8 cellular contexts compared by ENCODE assay signal in genomic region chr14:63435838-63436237, GRCh38.
A peak's percentile ranks its signal among the peaks of the same experiment; 100 is the strongest.
DNase-seq lines count a peak whose midpoint lies in the region; ATAC-seq and TF ChIP-seq lines count a peak whose summit lies in the region.

No MANE protein-coding gene starts in this region.

- H3K4me1 ChIP-seq in CD8-positive, alpha-beta T cell (ENCODE audit: insufficient read depth, low read length) = peaks cover 42% of the 10 kb centered on the region
- H3K4me1 ChIP-seq in right cardiac atrium (ENCODE audit: control insufficient read depth, insufficient read depth, low read length) (peaks cover 12% of the 10 kb centered on the region), mesendoderm (ENCODE audit: control insufficient read depth, low read depth, low read length) (peaks cover 5% of the 10 kb centered on the region)

- H3K79me2 ChIP-seq in mesendoderm (ENCODE audit: control insufficient read depth, insufficient read depth, low read length) = peaks cover 33% of the 10 kb centered on the region

- no peak overlapping the region for H3K9ac ChIP-seq in mesendoderm (ENCODE audit: low read length)

- no peak for TF ChIP-seq CTCF in CD8-positive, alpha-beta T cell (IDR thresholded peaks at IDR 0.05)
- TF ChIP-seq CTCF in retinal pigment epithelial cell (conservative IDR thresholded peaks at IDR 0.05; ENCODE audit: low read depth, low read length) = no peak

- peaks cover 73% of the 10 kb centered on the region for H3K4me1 Mint-ChIP-seq in CD8-positive, alpha-beta T cell (ENCODE audit: low read depth)
- H3K4me1 Mint-ChIP-seq in activated T-helper 17 cell treated with anti-CD3 and anti-CD28 coated beads, Interleukin-2, amount 50 U/mL, for 72 hours = peaks cover 54% of the 10 kb centered on the region

- no peak overlapping the region for H3K27ac ChIP-seq in CD8-positive, alpha-beta T cell (ENCODE audit: low read depth, low read length)
- H3K27ac ChIP-seq in right cardiac atrium (ENCODE audit: low read length) (peak overlapping the region; percentile 61), mesendoderm (ENCODE audit: low read depth, low read length) (no peak overlapping the region)

- peaks cover 6% of the 10 kb centered on the region for H3K36me3 Mint-ChIP-seq in CD8-positive, alpha-beta T cell
- peaks cover 6% of the 10 kb centered on the region for H3K36me3 Mint-ChIP-seq in activated T-helper 17 cell treated with anti-CD3 and anti-CD28 coated beads, Interleukin-2, amount 50 U/mL, for 72 hours (ENCODE audit: low read depth)

- POLR2A ChIA-PET in CD8-positive, alpha-beta T cell (lab: Charles Lee) = no interaction called here

- H3K23ac ChIP-seq in mesendoderm (ENCODE audit: low read length) = no peak overlapping the region

- no peak overlapping the region for H4K5ac ChIP-seq in mesendoderm (ENCODE audit: low read length)

- H3K4me3 Mint-ChIP-seq in CD8-positive, alpha-beta T cell = no peak overlapping the region
- peak overlapping the region; percentile 55 for H3K4me3 Mint-ChIP-seq in activated T-helper 17 cell treated with anti-CD3 and anti-CD28 coated beads, Interleukin-2, amount 50 U/mL, for 72 hours

- no peak overlapping the region for H3K4ac ChIP-seq in mesendoderm (ENCODE audit: low read depth, low read length)

- H3K27me3 Mint-ChIP-seq in CD8-positive, alpha-beta T cell (ENCODE audit: low read depth) = no peaks in the 10 kb centered on the region
- no peaks in the 10 kb centered on the region for H3K27me3 Mint-ChIP-seq in activated T-helper 17 cell treated with anti-CD3 and anti-CD28 coated beads, Interleukin-2, amount 50 U/mL, for 72 hours

- H3K9me3 Mint-ChIP-seq in CD8-positive, alpha-beta T cell = no peaks in the 10 kb centered on the region
- H3K9me3 Mint-ChIP-seq in activated T-helper 17 cell treated with anti-CD3 and anti-CD28 coated beads, Interleukin-2, amount 50 U/mL, for 72 hours = no peaks in the 10 kb centered on the region

- H3K4me3 ChIP-seq in CD8-positive, alpha-beta T cell (ENCODE audit: low read depth, low read length) = no peak overlapping the region
- no peak overlapping the region for H3K4me3 ChIP-seq in right cardiac atrium (ENCODE audit: low read length)
- no peak overlapping the region for H3K4me3 ChIP-seq in retinal pigment epithelial cell (ENCODE audit: low read length)
- no peak overlapping the region for H3K4me3 ChIP-seq in mesendoderm (ENCODE audit: low read length)

- no peak overlapping the region for H3K18ac ChIP-seq in mesendoderm (ENCODE audit: low read length)

- H3K36me3 ChIP-seq in CD8-positive, alpha-beta T cell (ENCODE audit: insufficient read depth, low read length) = no peaks in the 10 kb centered on the region
- H3K36me3 ChIP-seq in mesendoderm (ENCODE audit: control insufficient read depth, insufficient read depth, low read length) = no peaks in the 10 kb centered on the region

- no peak overlapping the region for H2AK5ac ChIP-seq in mesendoderm (ENCODE audit: low read length)

- no peak overlapping the region for H2BK5ac ChIP-seq in mesendoderm (ENCODE audit: low read length)

- H3K79me1 ChIP-seq in mesendoderm (ENCODE audit: low read length) = peaks cover 21% of the 10 kb centered on the region

- no peak for ATAC-seq in CD8-positive, alpha-beta T cell
- ATAC-seq in activated T-helper 17 cell treated with anti-CD3 and anti-CD28 coated beads, Interleukin-2, amount 50 U/mL, for 72 hours (replicated peaks) = peak; percentile 33
- ATAC-seq in right cardiac atrium (peak; percentile 85 to 91), GM18868 (IDR thresholded peaks at IDR 0.05; ENCODE audit: unreplicated experiment) (no peak), HG02571 (IDR thresholded peaks at IDR 0.05; ENCODE audit: unreplicated experiment) (no peak)

- 27% methylated on average over 5 of the region's 5 CpGs for WGBS in right cardiac atrium
- no CpG with 5 or more reads among the region's 5 CpGs for WGBS in mesendoderm (ENCODE audit: extremely low coverage, insufficient coverage, low lambda C conversion rate)

- no peak overlapping the region for H4K8ac ChIP-seq in mesendoderm (ENCODE audit: low read depth, low read length)

- no peak for DNase-seq in CD8-positive, alpha-beta T cell
- DNase-seq in right cardiac atrium (peak; percentile 38 to 78 (median 71)), retinal pigment epithelial cell (ENCODE audit: low read depth) (peak; percentile 12), NCI-H2171 treated with DMSO at 0.1 percent for 48 hours (lab: John Stamatoyannopoulos, UW) (no peak), mesendoderm (no peak)

- no peak overlapping the region for H2BK15ac ChIP-seq in mesendoderm (replicated peaks; ENCODE audit: low read depth)

- CTCF ChIA-PET in CD8-positive, alpha-beta T cell (lab: Charles Lee) = no interaction called here

- H3K56ac ChIP-seq in mesendoderm (ENCODE audit: low read length) = no peak overlapping the region

- intact Hi-C loops in CD8-positive, alpha-beta T cell (cut with DNase I, micrococcal nuclease) = no loop called here
- intact Hi-C loops in right cardiac atrium (cut with DNase I) = no loop called here

- H3K27ac Mint-ChIP-seq in CD8-positive, alpha-beta T cell = peak overlapping the region; percentile 81
- peak overlapping the region; percentile 67 for H3K27ac Mint-ChIP-seq in activated T-helper 17 cell treated with anti-CD3 and anti-CD28 coated beads, Interleukin-2, amount 50 U/mL, for 72 hours

- no peaks in the 10 kb centered on the region for H3K9me3 ChIP-seq in CD8-positive, alpha-beta T cell (ENCODE audit: low read length)
- no peaks in the 10 kb centered on the region for H3K9me3 ChIP-seq in right cardiac atrium (ENCODE audit: control insufficient read depth, low read length)

- H2BK120ac ChIP-seq in mesendoderm (ENCODE audit: low read depth, low read length) = no peak overlapping the region

- H3K4me2 ChIP-seq in mesendoderm (ENCODE audit: low read length) = no peak overlapping the region

- no peaks in the 10 kb centered on the region for H3K27me3 ChIP-seq in CD8-positive, alpha-beta T cell (ENCODE audit: insufficient read depth, low read length)
- H3K27me3 ChIP-seq in right cardiac atrium (ENCODE audit: control insufficient read depth, insufficient read depth) (no peaks in the 10 kb centered on the region), mesendoderm (ENCODE audit: insufficient read depth, low read length, poor library complexity) (no peaks in the 10 kb centered on the region)

Comparison
In these comparisons a context has a peak if more than half of its experiments do, and no peak if none do; other contexts are left out.
1. ATAC-seq: peak in activated T-helper 17 cell treated with anti-CD3 and anti-CD28 coated beads, Interleukin-2, amount 50 U/mL, for 72 hours (single experiment) and right cardiac atrium (2 of 2); none in CD8-positive, alpha-beta T cell (single experiment), GM18868 (single experiment) and HG02571 (single experiment).
2. DNase-seq: peak in right cardiac atrium (3 of 3) and retinal pigment epithelial cell (single experiment); none in CD8-positive, alpha-beta T cell (0 of 7), NCI-H2171 treated with DMSO at 0.1 percent for 48 hours (single experiment) and mesendoderm (single experiment).